Comparison of ENCODE assay signal across 14 cellular contexts in genomic region chr16:6726621-6727020, GRCh38.
DNase-seq lines count a peak whose midpoint lies in the region; ATAC-seq and TF ChIP-seq lines count a peak whose summit lies in the region.
"Had no signal": no experiment of that assay in that cellular context is flagged by ENCODE, and none has a peak within 500 bp of the region (broad histone marks: within the 10 kb centered on the region; RNA-seq: fewer than 3 reads in every experiment).

No MANE protein-coding gene starts in this region.

- WGBS in esophagus muscularis mucosa = 72% methylated on average over 4 of the region's 4 CpGs

- DNase-seq in G401 (ENCODE audit: low spot score) (peak; percentile 80), UCSD-AML1 (lab: John Stamatoyannopoulos, UW; ENCODE audit: unreplicated experiment) (peak; percentile 12), esophagus muscularis mucosa (ENCODE audit: extremely low spot score) (peak; percentile 55), NCI-H748 treated with DMSO at 0.1 percent for 48 hours (lab: John Stamatoyannopoulos, UW) (no peak), RKO (ENCODE audit: low spot score) (no peak)
- DNase-seq: Caco-2; CD4-positive, alpha-beta T cell; GF-D8; HCEC 1CT; IMR-90 had no signal

- H3K4me1 ChIP-seq in esophagus muscularis mucosa = no peaks in the 10 kb centered on the region
- H3K4me1 ChIP-seq: Caco-2 had no signal

- no peak for TF ChIP-seq POLR2A in esophagus muscularis mucosa (IDR thresholded peaks at IDR 0.05; ENCODE audit: low read depth)

- H3K4me3 ChIP-seq in esophagus muscularis mucosa = no peak overlapping the region
- H3K4me3 ChIP-seq: GM23338 had no signal

- intact Hi-C loops in esophagus muscularis mucosa (cut with DNase I) = no loop called here

- no peaks in the 10 kb centered on the region for H3K36me3 ChIP-seq in esophagus muscularis mucosa

- no peaks in the 10 kb centered on the region for H3K27me3 ChIP-seq in esophagus muscularis mucosa

- TF ChIP-seq CTCF in esophagus muscularis mucosa (IDR thresholded peaks at IDR 0.05) = no peak

- no peak overlapping the region for H3K27ac ChIP-seq in esophagus muscularis mucosa (replicated peaks in 1 of 4)
- H3K27ac ChIP-seq: C4-2B, HL-60 had no signal

- TF ChIP-seq EP300 in esophagus muscularis mucosa (IDR thresholded peaks at IDR 0.05) = no peak

- H3K9me3 ChIP-seq in esophagus muscularis mucosa = peaks cover 0 to 8% (median 0%) of the 10 kb centered on the region in 4 donors
- H3K9me3 ChIP-seq: Caco-2 had no signal

- no peak for ATAC-seq in HG02938 (IDR thresholded peaks at IDR 0.05; ENCODE audit: unreplicated experiment)
- ATAC-seq: GM23338 had no signal

- in situ Hi-C loops in G401 (cut with HindIII; ENCODE audit: low sequenced_read_pairs) = no loop called here

Comparison
In these comparisons a context has a peak if more than half of its experiments do, and no peak if none do; other contexts are left out.
1. DNase-seq: peak in G401 (single experiment), UCSD-AML1 (single experiment) and esophagus muscularis mucosa (single experiment); none in NCI-H748 treated with DMSO at 0.1 percent for 48 hours (single experiment) and RKO (single experiment).